Comparison of ENCODE assay signal across 13 cellular contexts in the genomic region with DNA sequence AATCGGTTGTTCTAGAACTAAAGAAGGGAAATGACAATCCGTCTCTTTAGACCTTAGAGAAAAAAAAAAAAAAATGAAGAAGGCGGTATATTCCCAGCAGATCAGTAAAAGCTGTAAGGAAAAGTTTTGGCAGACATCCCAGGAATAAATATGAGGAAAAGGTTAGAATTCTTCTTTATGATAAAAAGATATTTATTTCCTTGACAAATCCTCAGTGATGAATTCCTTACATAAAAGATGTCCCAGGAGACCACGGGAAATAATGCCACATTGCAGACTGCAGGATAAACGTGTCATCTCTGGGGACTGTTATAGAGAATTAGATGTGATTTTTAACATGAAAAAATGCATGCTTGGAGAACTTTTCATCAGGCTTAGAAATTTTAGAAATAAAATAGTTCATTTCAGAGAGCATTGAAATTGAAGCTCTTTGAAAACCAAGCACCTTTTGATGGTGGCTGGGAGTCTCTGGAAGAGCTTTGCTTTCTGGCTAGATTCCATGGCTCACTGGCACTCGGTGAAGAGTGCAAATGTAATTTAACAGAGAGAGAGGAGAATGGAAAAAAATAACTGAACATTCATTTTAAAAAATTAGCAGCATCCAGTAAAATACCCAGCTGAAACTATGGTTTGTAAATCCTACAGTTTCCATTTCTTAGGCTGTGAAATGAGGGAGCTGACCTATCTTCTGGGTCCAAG.
DNase-seq lines count a peak whose midpoint lies in the region; ATAC-seq and TF ChIP-seq lines count a peak whose summit lies in the region.
"Had no signal": no experiment of that assay in that cellular context is flagged by ENCODE, and none has a peak within 500 bp of the region (broad histone marks: within the 10 kb centered on the region; RNA-seq: fewer than 3 reads in every experiment).

No MANE protein-coding gene starts in this region.

- H3K27ac ChIP-seq in HEK293 (ENCODE audit: extremely low read depth, low read depth, low read length), result no peak overlapping the region
- H3K27ac ChIP-seq in left lung, result peak overlapping the region; percentile 50 to 61
- no peak overlapping the region for H3K27ac ChIP-seq in mesendoderm (ENCODE audit: low read depth, low read length)

- H2AK5ac ChIP-seq in mesendoderm (ENCODE audit: low read length), result no peak overlapping the region

- no peaks in the 10 kb centered on the region; a peak in 1 of 3 replicates for H3K36me3 ChIP-seq in HEK293 (ENCODE audit: control insufficient read depth in 2 of 2, insufficient read depth in 1 of 2, low read length in 2 of 2)
- H3K36me3 ChIP-seq in left lung, result peaks cover 0 to 3% of the 10 kb centered on the region in 2 donors
- peaks cover 2% of the 10 kb centered on the region for H3K36me3 ChIP-seq in mesendoderm (ENCODE audit: control insufficient read depth, insufficient read depth, low read length)

- no peak for DNase-seq in left lung
- peak; percentile 27 for DNase-seq in stromal cell of bone marrow (ENCODE audit: low read depth)
- DNase-seq in mesendoderm, result no peak
- no peak for DNase-seq in T-cell
- DNase-seq in germinal center (ENCODE audit: low spot score), result no peak
- DNase-seq in activated CD4-positive, alpha-beta T cell treated with anti-CD3 and anti-CD28 coated beads, Interleukin-2, amount 10 ng/mL, durations not matched to agents 7 days and 5 days, result no peak
- DNase-seq: activated CD8-positive, alpha-beta memory T cell treated with anti-CD3 and anti-CD28 coated beads, Interleukin-2, amount 10 ng/mL, durations not matched to agents 7 days and 5 days; Kasumi-1; naive thymus-derived CD4-positive, alpha-beta T cell; NCI-H524; stimulated activated CD4-positive, alpha-beta T cell treated with anti-CD3 and anti-CD28 coated beads, Interleukin-4, amount 100 ng/mL, for 24 hours had no signal

- H3K27me3 ChIP-seq in left lung, result no peaks in the 10 kb centered on the region
- H3K27me3 ChIP-seq in mesendoderm (ENCODE audit: insufficient read depth, low read length, poor library complexity), result no peaks in the 10 kb centered on the region

- no peak overlapping the region for H4K8ac ChIP-seq in mesendoderm (ENCODE audit: low read depth, low read length)

- intact Hi-C loops in left lung (cut with DNase I), result no loop called here

- no peak overlapping the region for H3K18ac ChIP-seq in mesendoderm (ENCODE audit: low read length)

- H3K9me3 Mint-ChIP-seq in brain (no peaks in the 10 kb centered on the region), T-cell (no peaks in the 10 kb centered on the region)
- no peaks in the 10 kb centered on the region for H3K9me3 Mint-ChIP-seq in activated CD4-positive, alpha-beta T cell treated with anti-CD3 and anti-CD28 coated beads, Interleukin-2, amount 10 ng/mL, durations not matched to agents 7 days and 5 days

- peaks cover 4% of the 10 kb centered on the region; the same call in 1 of the 2 replicates for H3K4me1 ChIP-seq in HEK293 (ENCODE audit: control insufficient read depth, insufficient read depth, low read length)
- peaks cover 6 to 25% of the 10 kb centered on the region in 2 donors for H3K4me1 ChIP-seq in left lung
- H3K4me1 ChIP-seq in mesendoderm (ENCODE audit: control insufficient read depth, low read depth, low read length), result no peaks in the 10 kb centered on the region

- no peak overlapping the region for H3K23ac ChIP-seq in mesendoderm (ENCODE audit: low read length)

- no peaks in the 10 kb centered on the region for H3K79me1 ChIP-seq in mesendoderm (ENCODE audit: low read length)

- peak overlapping the region; percentile 30 to 69 (median 52) for H3K4me3 Mint-ChIP-seq in brain
- H3K4me3 Mint-ChIP-seq in T-cell, result no peak overlapping the region
- H3K4me3 Mint-ChIP-seq in activated CD4-positive, alpha-beta T cell treated with anti-CD3 and anti-CD28 coated beads, Interleukin-2, amount 10 ng/mL, durations not matched to agents 7 days and 5 days, result no peak overlapping the region
- H3K4me3 Mint-ChIP-seq: activated CD8-positive, alpha-beta memory T cell treated with anti-CD3 and anti-CD28 coated beads, Interleukin-2, amount 10 ng/mL, durations not matched to agents 7 days and 5 days; naive thymus-derived CD4-positive, alpha-beta T cell had no signal

- H3K4me2 ChIP-seq in mesendoderm (ENCODE audit: low read length), result no peak overlapping the region

- TF ChIP-seq CTCF in HEK293 (tag by site-specific recombination; IDR thresholded peaks at IDR 0.05) (no peak), brain (conservative IDR thresholded peaks at IDR 0.05) (no peak), left lung (IDR thresholded peaks at IDR 0.05) (no peak)

- POLR2A ChIA-PET in HEK293 (lab: Yijun Ruan, JAX), result interaction anchor here (0.9 kb wide), 2 partner anchors 8 to 22 kb away, joined by 3 to 5 read pairs; no protein-coding TSS in a partner anchor
- POLR2A ChIA-PET in T-cell (lab: Charles Lee), result no interaction called here
- POLR2A ChIA-PET in activated CD4-positive, alpha-beta T cell treated with anti-CD3 and anti-CD28 coated beads, Interleukin-2, amount 10 ng/mL, durations not matched to agents 7 days and 5 days (lab: Charles Lee), result interaction anchor here (0.6 kb wide), 1 partner anchor 9 kb away, joined by 3 read pairs; no protein-coding TSS in a partner anchor

- CTCF ChIA-PET in HEK293 (lab: Yijun Ruan, JAX), result no interaction called here
- CTCF ChIA-PET in T-cell (lab: Charles Lee), result interaction anchor here in 1 of 2 donors (0.5 kb wide), 1 partner anchor 193 kb away, joined by 3 read pairs; no protein-coding TSS in a partner anchor
- CTCF ChIA-PET in activated CD4-positive, alpha-beta T cell treated with anti-CD3 and anti-CD28 coated beads, Interleukin-2, amount 10 ng/mL, durations not matched to agents 7 days and 5 days (lab: Charles Lee), result no interaction called here

- no peak overlapping the region for H3K56ac ChIP-seq in mesendoderm (ENCODE audit: low read length)

- ATAC-seq in left lung (no peak), T-cell (replicated peaks in 1 of 4) (no peak)
- ATAC-seq: activated CD8-positive, alpha-beta memory T cell treated with anti-CD3 and anti-CD28 coated beads, Interleukin-2, amount 10 ng/mL, durations not matched to agents 7 days and 5 days; naive thymus-derived CD4-positive, alpha-beta T cell had no signal

- no peak overlapping the region for H3K4ac ChIP-seq in mesendoderm (ENCODE audit: low read depth, low read length)

- H3K9me3 ChIP-seq in HEK293 (ENCODE audit: control insufficient read depth, insufficient read depth, low read depth, low read length), result no peaks in the 10 kb centered on the region
- H3K9me3 ChIP-seq in left lung, result no peaks in the 10 kb centered on the region

- H3K4me3 ChIP-seq in HEK293 (ENCODE audit: low read depth, low read length) (no peak overlapping the region), left lung (no peak overlapping the region), mesendoderm (ENCODE audit: low read length) (no peak overlapping the region)

- H3K36me3 Mint-ChIP-seq in brain (peaks cover 60% of the 10 kb centered on the region), T-cell (no peaks in the 10 kb centered on the region)
- no peaks in the 10 kb centered on the region for H3K36me3 Mint-ChIP-seq in activated CD4-positive, alpha-beta T cell treated with anti-CD3 and anti-CD28 coated beads, Interleukin-2, amount 10 ng/mL, durations not matched to agents 7 days and 5 days (ENCODE audit: low read depth)
- H3K36me3 Mint-ChIP-seq: activated CD8-positive, alpha-beta memory T cell treated with anti-CD3 and anti-CD28 coated beads, Interleukin-2, amount 10 ng/mL, durations not matched to agents 7 days and 5 days; naive thymus-derived CD4-positive, alpha-beta T cell had no signal

- H2BK5ac ChIP-seq in mesendoderm (ENCODE audit: low read length), result no peak overlapping the region

- H3K27ac Mint-ChIP-seq in brain (peak overlapping the region; percentile 83 to 95 (median 90)), T-cell (no peak overlapping the region)
- H3K27ac Mint-ChIP-seq in activated CD4-positive, alpha-beta T cell treated with anti-CD3 and anti-CD28 coated beads, Interleukin-2, amount 10 ng/mL, durations not matched to agents 7 days and 5 days, result no peak overlapping the region
- H3K27ac Mint-ChIP-seq: activated CD8-positive, alpha-beta memory T cell treated with anti-CD3 and anti-CD28 coated beads, Interleukin-2, amount 10 ng/mL, durations not matched to agents 7 days and 5 days; naive thymus-derived CD4-positive, alpha-beta T cell had no signal

- H3K79me2 ChIP-seq in mesendoderm (ENCODE audit: control insufficient read depth, insufficient read depth, low read length), result no peaks in the 10 kb centered on the region

- H2BK120ac ChIP-seq in mesendoderm (ENCODE audit: low read depth, low read length), result no peak overlapping the region

- H3K9ac ChIP-seq in mesendoderm (ENCODE audit: low read length), result no peak overlapping the region

- no CpG with 5 or more reads among the region's 6 CpGs for WGBS in mesendoderm (ENCODE audit: extremely low coverage, insufficient coverage, low lambda C conversion rate)

- H3K27me3 Mint-ChIP-seq in brain, result no peaks in the 10 kb centered on the region
- peaks cover 4 to 6% of the 10 kb centered on the region in 2 donors for H3K27me3 Mint-ChIP-seq in T-cell
- H3K27me3 Mint-ChIP-seq in activated CD4-positive, alpha-beta T cell treated with anti-CD3 and anti-CD28 coated beads, Interleukin-2, amount 10 ng/mL, durations not matched to agents 7 days and 5 days, result peaks cover 5% of the 10 kb centered on the region

- no peak overlapping the region for H2BK15ac ChIP-seq in mesendoderm (replicated peaks; ENCODE audit: low read depth)

- no peak overlapping the region for H4K5ac ChIP-seq in mesendoderm (ENCODE audit: low read length)

- H3K4me1 Mint-ChIP-seq in brain, result peaks cover 40% of the 10 kb centered on the region
- no peaks in the 10 kb centered on the region for H3K4me1 Mint-ChIP-seq in T-cell
- H3K4me1 Mint-ChIP-seq in activated CD4-positive, alpha-beta T cell treated with anti-CD3 and anti-CD28 coated beads, Interleukin-2, amount 10 ng/mL, durations not matched to agents 7 days and 5 days, result no peaks in the 10 kb centered on the region
- H3K4me1 Mint-ChIP-seq: activated CD8-positive, alpha-beta memory T cell treated with anti-CD3 and anti-CD28 coated beads, Interleukin-2, amount 10 ng/mL, durations not matched to agents 7 days and 5 days; naive thymus-derived CD4-positive, alpha-beta T cell had no signal

TF ChIP-seq in HEK293, 187 proteins besides CTCF, POLR2A, EP300 and RAD21 (continues in another document):
- TF ChIP-seq, protein P1, sequence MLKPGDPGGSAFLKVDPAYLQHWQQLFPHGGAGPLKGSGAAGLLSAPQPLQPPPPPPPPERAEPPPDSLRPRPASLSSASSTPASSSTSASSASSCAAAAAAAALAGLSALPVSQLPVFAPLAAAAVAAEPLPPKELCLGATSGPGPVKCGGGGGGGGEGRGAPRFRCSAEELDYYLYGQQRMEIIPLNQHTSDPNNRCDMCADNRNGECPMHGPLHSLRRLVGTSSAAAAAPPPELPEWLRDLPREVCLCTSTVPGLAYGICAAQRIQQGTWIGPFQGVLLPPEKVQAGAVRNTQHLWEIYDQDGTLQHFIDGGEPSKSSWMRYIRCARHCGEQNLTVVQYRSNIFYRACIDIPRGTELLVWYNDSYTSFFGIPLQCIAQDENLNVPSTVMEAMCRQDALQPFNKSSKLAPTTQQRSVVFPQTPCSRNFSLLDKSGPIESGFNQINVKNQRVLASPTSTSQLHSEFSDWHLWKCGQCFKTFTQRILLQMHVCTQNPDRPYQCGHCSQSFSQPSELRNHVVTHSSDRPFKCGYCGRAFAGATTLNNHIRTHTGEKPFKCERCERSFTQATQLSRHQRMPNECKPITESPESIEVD (tag by site-specific recombination; IDR thresholded peaks at IDR 0.05), result peak; percentile 77

Comparison
In these comparisons a context has a peak if more than half of its experiments do, and no peak if none do; other contexts are left out.
1. H3K27ac ChIP-seq: peak in left lung (2 of 2); none in HEK293 (single experiment) and mesendoderm (single experiment).
2. H3K27ac Mint-ChIP-seq: peak in brain (5 of 5); none in T-cell (0 of 2) and activated CD4-positive, alpha-beta T cell treated with anti-CD3 and anti-CD28 coated beads, Interleukin-2, amount 10 ng/mL, durations not matched to agents 7 days and 5 days (single experiment).
3. H3K4me3 Mint-ChIP-seq: peak in brain (5 of 5); none in T-cell (0 of 3) and activated CD4-positive, alpha-beta T cell treated with anti-CD3 and anti-CD28 coated beads, Interleukin-2, amount 10 ng/mL, durations not matched to agents 7 days and 5 days (single experiment).
4. POLR2A ChIA-PET loops: an anchor here in HEK293 (0.9 kb wide) and activated CD4-positive, alpha-beta T cell treated with anti-CD3 and anti-CD28 coated beads, Interleukin-2, amount 10 ng/mL, durations not matched to agents 7 days and 5 days (0.6 kb wide); none called in T-cell.